In genomic region chr6:49384913-49385312, GRCh38 we compare ENCODE assay signal across 24 cellular contexts.
"Had no signal": no experiment of that assay in that cellular context is flagged by ENCODE, and none has a peak within 500 bp of the region (broad histone marks: within the 10 kb centered on the region; RNA-seq: fewer than 3 reads in every experiment).

No MANE protein-coding gene starts in this region.

- H3K27ac ChIP-seq: brain microvascular endothelial cell, foreskin keratinocyte, lower lobe of right lung, prostate gland, suprapubic skin had no signal

- H3K36me3 ChIP-seq: brain microvascular endothelial cell, lower lobe of right lung, prostate gland, suprapubic skin had no signal

- H3K9me3 Mint-ChIP-seq: stimulated activated naive CD8-positive, alpha-beta T cell treated with anti-CD3 and anti-CD28 coated beads, Interleukin-15, amount 100 ng/mL, for 72 hours had no signal

- H3K27me3 ChIP-seq: brain microvascular endothelial cell, foreskin keratinocyte, suprapubic skin had no signal

- H3K27me3 Mint-ChIP-seq: activated CD4-positive, alpha-beta T cell treated with anti-CD3 and anti-CD28 coated beads, Interleukin-2, amount 10 ng/mL, durations not matched to agents 7 days and 5 days; stimulated activated naive CD8-positive, alpha-beta T cell treated with anti-CD3 and anti-CD28 coated beads, Interleukin-15, amount 100 ng/mL, for 72 hours had no signal

- H3K9me3 ChIP-seq: lower lobe of right lung, prostate gland, suprapubic skin had no signal

- H3K4me3 ChIP-seq: lower lobe of right lung, prostate gland, suprapubic skin had no signal

- ATAC-seq: activated T-cell treated with anti-CD3 and anti-CD28 coated beads, Interleukin-2, amount 50 U/mL, for 4 hours; foreskin keratinocyte; lower lobe of right lung; right cardiac atrium; SK-N-SH treated with all-trans-retinoic acid at 6 μM for 48 hours; stimulated activated naive CD8-positive, alpha-beta T cell treated with anti-CD3 and anti-CD28 coated beads, Interleukin-15, amount 100 ng/mL, for 72 hours; T-cell had no signal

- H3K4me1 Mint-ChIP-seq: activated CD4-positive, alpha-beta T cell treated with anti-CD3 and anti-CD28 coated beads, Interleukin-2, amount 10 ng/mL, durations not matched to agents 7 days and 5 days; mesothelial cell of epicardium; nephron progenitor cell; stimulated activated naive CD8-positive, alpha-beta T cell treated with anti-CD3 and anti-CD28 coated beads, Interleukin-15, amount 100 ng/mL, for 72 hours; T-cell had no signal

- H3K4me1 ChIP-seq: foreskin keratinocyte, lower lobe of right lung, prostate gland, suprapubic skin had no signal

- H3K36me3 Mint-ChIP-seq: mesothelial cell of epicardium, T-cell had no signal

- H3K27ac Mint-ChIP-seq: activated CD4-positive, alpha-beta T cell treated with anti-CD3 and anti-CD28 coated beads, Interleukin-2, amount 10 ng/mL, durations not matched to agents 7 days and 5 days; activated naive CD4-positive, alpha-beta T cell treated with anti-CD3 and anti-CD28 coated beads for 36 hours; mesothelial cell of epicardium; nephron progenitor cell; stimulated activated naive CD8-positive, alpha-beta T cell treated with anti-CD3 and anti-CD28 coated beads, Interleukin-15, amount 100 ng/mL, for 72 hours; T-cell had no signal

- H3K4me3 Mint-ChIP-seq: activated CD4-positive, alpha-beta T cell treated with anti-CD3 and anti-CD28 coated beads, Interleukin-2, amount 10 ng/mL, durations not matched to agents 7 days and 5 days; activated naive CD4-positive, alpha-beta T cell treated with anti-CD3 and anti-CD28 coated beads for 36 hours; activated T-cell treated with anti-CD3 and anti-CD28 coated beads, Interleukin-2, amount 50 U/mL, for 4 hours; mesothelial cell of epicardium; nephron progenitor cell; stimulated activated naive CD8-positive, alpha-beta T cell treated with anti-CD3 and anti-CD28 coated beads, Interleukin-15, amount 100 ng/mL, for 72 hours; T-cell had no signal

- DNase-seq: activated CD4-positive, alpha-beta T cell treated with anti-CD3 and anti-CD28 coated beads, Interleukin-2, amount 10 ng/mL, durations not matched to agents 7 days and 5 days; activated CD8-positive, alpha-beta memory T cell treated with anti-CD3 and anti-CD28 coated beads, Interleukin-2, amount 50 U/mL, for 4 hours; activated naive CD4-positive, alpha-beta T cell treated with anti-CD3 and anti-CD28 coated beads for 36 hours; activated T-cell treated with anti-CD3 and anti-CD28 coated beads, Interleukin-2, amount 50 U/mL, for 4 hours; aorta; brain microvascular endothelial cell; cortex of kidney; foreskin keratinocyte; hippocampal formation; lower lobe of right lung; nephron progenitor cell; occipital lobe; right cardiac atrium; small intestine; stimulated activated CD4-positive, alpha-beta T cell treated with anti-CD3 and anti-CD28 coated beads, Interleukin-15, amount 100 ng/mL, for 24 hours; stimulated activated CD4-positive, alpha-beta T cell treated with anti-CD3 and anti-CD28 coated beads, Interleukin-2, amount 100 ng/mL, for 48 hours; stimulated activated naive CD8-positive, alpha-beta T cell treated with anti-CD3 and anti-CD28 coated beads, Interleukin-15, amount 100 ng/mL, for 72 hours; T-cell; trophoblast cell had no signal

- FAIRE-seq: endometrium, small intestine had no signal
